Comparison of ENCODE assay signal across 8 cellular contexts in genomic region chr22:35231585-35232084, GRCh38. TPM values are rescaled to one million over a fixed set of nuclear protein-coding genes. Genes with fewer than 3 reads are reported as not detected.
DNase-seq lines count a peak whose midpoint lies in the region; ATAC-seq, FAIRE-seq and TF ChIP-seq lines count a peak whose summit lies in the region.

No MANE protein-coding gene starts in this region.

- no peak overlapping the region for H4K91ac ChIP-seq in H1 (replicated peaks; ENCODE audit: insufficient read length, low read length)

- intact Hi-C loops in CD4-positive, alpha-beta memory T cell (cut with micrococcal nuclease), result no loop called here

- H3K9ac ChIP-seq in H1 (replicated peaks in 1 of 4; ENCODE audit: extremely low read depth in 1 of 4, low read depth in 3 of 4, low read length in 3 of 4), result no peak overlapping the region

- no peak overlapping the region for H3K4me2 ChIP-seq in H1 (ENCODE audit: insufficient read depth in 1 of 2, low read depth in 2 of 2, low read length in 2 of 2)

- TF ChIP-seq POLR2A in H1 (IDR thresholded peaks at IDR 0.05; ENCODE audit: control extremely low read depth in 1 of 2, low read depth in 2 of 2, low read length in 2 of 2), result no peak

- TF ChIP-seq CTCF in HL-60 (IDR thresholded peaks at IDR 0.05; ENCODE audit: insufficient read depth, low read length) (peak; percentile 88), H1 (IDR thresholded peaks at IDR 0.05; ENCODE audit: control extremely low read depth in 1 of 3, insufficient read depth in 1 of 3, low read depth in 1 of 3, low read length in 3 of 3) (peak; percentile 87 to 99 (median 98))

- H3K4me3 Mint-ChIP-seq in CD4-positive, alpha-beta memory T cell, result no peak overlapping the region
- no peak overlapping the region for H3K4me3 Mint-ChIP-seq in activated CD4-positive, alpha-beta memory T cell treated with anti-CD3 and anti-CD28 coated beads, Interleukin-2, amount 10 ng/mL, durations not matched to agents 7 days and 5 days
- H3K4me3 Mint-ChIP-seq in naive B cell, result no peak overlapping the region
- no peak overlapping the region for H3K4me3 Mint-ChIP-seq in stimulated activated effector memory CD8-positive, alpha-beta T cell treated with anti-CD3 and anti-CD28 coated beads, Interleukin-12 subunit alpha, Interleukin-12 subunit beta, amount 100 ng/mL, for 72 hours

- peaks cover 21% of the 10 kb centered on the region in 2 donors for H3K27me3 Mint-ChIP-seq in CD4-positive, alpha-beta memory T cell
- H3K27me3 Mint-ChIP-seq in activated CD4-positive, alpha-beta memory T cell treated with anti-CD3 and anti-CD28 coated beads, Interleukin-2, amount 10 ng/mL, durations not matched to agents 7 days and 5 days, result peaks cover 36% of the 10 kb centered on the region
- peaks cover 35 to 51% (median 38%) of the 10 kb centered on the region in 3 donors for H3K27me3 Mint-ChIP-seq in naive B cell

- H3K23me2 ChIP-seq in H1 (ENCODE audit: low read depth, low read length), result no peaks in the 10 kb centered on the region

- POLR2A ChIA-PET in CD4-positive, alpha-beta memory T cell (lab: Charles Lee; ENCODE audit: partially characterized antibody), result interaction anchor here (0.6 kb wide), 1 partner anchor 1915 kb away, joined by 3 read pairs; no protein-coding TSS in a partner anchor
- POLR2A ChIA-PET in activated CD4-positive, alpha-beta memory T cell treated with anti-CD3 and anti-CD28 coated beads, Interleukin-2, amount 10 ng/mL, durations not matched to agents 7 days and 5 days (lab: Charles Lee), result interaction anchor here (0.8 to 1.6 kb wide), 3 partner anchors 26 to 68 kb away, joined by 3 to 7 read pairs (median 4); partner anchors contain the start of genes HMGXB4 and TOM1
- POLR2A ChIA-PET in H1 (lab: Charles Lee; ENCODE audit: partially characterized antibody), result interaction anchor here (0.6 to 1.1 kb wide), 2 partner anchors 26 to 1486 kb away, joined by 3 read pairs; partner anchors contain the start of gene HMGXB4

- H3K4me1 ChIP-seq in CD4-positive, alpha-beta memory T cell (ENCODE audit: insufficient read depth, low read length), result no peaks in the 10 kb centered on the region
- H3K4me1 ChIP-seq in H1 (replicated peaks in 1 of 4; ENCODE audit: control insufficient read depth in 3 of 4, insufficient read depth in 4 of 4, low read length in 3 of 4), result peaks cover 0 to 3% (median 2%) of the 10 kb centered on the region in 4 experiments; a peak in 2 of 7 replicates

- no peak overlapping the region for H3K18ac ChIP-seq in H1 (ENCODE audit: extremely low read depth, low read length)

- no peak overlapping the region for H2AK5ac ChIP-seq in H1 (ENCODE audit: low read depth, low read length)

- FAIRE-seq in H1 (lab: Jason Lieb, UNC), result peak; percentile 89

- no peak overlapping the region for H3K4ac ChIP-seq in H1 (replicated peaks; ENCODE audit: insufficient read length, low read depth, low read length)

- H3K23ac ChIP-seq in H1 (ENCODE audit: insufficient read length), result no peak overlapping the region

- peaks cover 4 to 15% (median 9%) of the 10 kb centered on the region in 4 donors for H3K4me1 Mint-ChIP-seq in CD4-positive, alpha-beta memory T cell
- peaks cover 4% of the 10 kb centered on the region for H3K4me1 Mint-ChIP-seq in activated CD4-positive, alpha-beta memory T cell treated with anti-CD3 and anti-CD28 coated beads, Interleukin-2, amount 10 ng/mL, durations not matched to agents 7 days and 5 days
- H3K4me1 Mint-ChIP-seq in naive B cell, result peaks cover 0 to 10% (median 6%) of the 10 kb centered on the region in 3 donors
- H3K4me1 Mint-ChIP-seq in stimulated activated effector memory CD8-positive, alpha-beta T cell treated with anti-CD3 and anti-CD28 coated beads, Interleukin-12 subunit alpha, Interleukin-12 subunit beta, amount 100 ng/mL, for 72 hours, result peaks cover 12% of the 10 kb centered on the region

- H2BK20ac ChIP-seq in H1 (ENCODE audit: low read length), result no peak overlapping the region

- H2BK120ac ChIP-seq in H1 (replicated peaks; ENCODE audit: low read depth, low read length), result no peak overlapping the region

- H3K27me3 ChIP-seq in CD4-positive, alpha-beta memory T cell (ENCODE audit: insufficient read depth, low read length), result no peaks in the 10 kb centered on the region
- H3K27me3 ChIP-seq in HL-60 (ENCODE audit: insufficient read depth, poor library complexity, severe bottlenecking), result no peaks in the 10 kb centered on the region
- H3K27me3 ChIP-seq in H1 (replicated peaks in 1 of 4; ENCODE audit: control insufficient read depth in 3 of 4, extremely low read depth in 1 of 4, insufficient read depth in 3 of 4, low read length in 3 of 4), result no peaks in the 10 kb centered on the region; a peak in 1 of 7 replicates

- H2BK15ac ChIP-seq in H1 (ENCODE audit: low read length), result no peak overlapping the region

- H3K79me2 ChIP-seq in H1 (ENCODE audit: control insufficient read depth in 1 of 2, insufficient read depth in 2 of 2, low read length in 2 of 2), result no peaks in the 10 kb centered on the region

- no peak overlapping the region for H3K4me3 ChIP-seq in CD4-positive, alpha-beta memory T cell (ENCODE audit: low read length in 2 of 2)
- H3K4me3 ChIP-seq in HL-60 (replicated peaks; ENCODE audit: insufficient read depth, low read length) (no peak overlapping the region), H1 (ENCODE audit: extremely low read depth in 1 of 4, insufficient read depth in 2 of 4, low read depth in 3 of 4, low read length in 4 of 4) (no peak overlapping the region)

- H3K9me3 ChIP-seq in CD4-positive, alpha-beta memory T cell (ENCODE audit: control insufficient read depth in 1 of 2, low read length in 2 of 2), result no peaks in the 10 kb centered on the region
- no peaks in the 10 kb centered on the region for H3K9me3 ChIP-seq in H1 (ENCODE audit: insufficient read depth in 2 of 2, low read depth in 1 of 2, low read length in 1 of 2)

- no peak overlapping the region for H3K27ac ChIP-seq in CD4-positive, alpha-beta memory T cell (ENCODE audit: low read depth, low read length)
- H3K27ac ChIP-seq in HL-60 (replicated peaks) (no peak overlapping the region), H1 (ENCODE audit: low read depth, low read length) (no peak overlapping the region)

- TF ChIP-seq EP300 in H1 (IDR thresholded peaks at IDR 0.05; ENCODE audit: borderline replicate concordance in 1 of 2, low read depth in 2 of 2, low read length in 2 of 2), result no peak

- no peak overlapping the region for H3K14ac ChIP-seq in H1 (ENCODE audit: insufficient read length)

- no peak overlapping the region for H4K8ac ChIP-seq in H1 (ENCODE audit: extremely low read depth, insufficient read depth, low read length)

- no peak overlapping the region for H2AFZ ChIP-seq in H1 (ENCODE audit: low read length)

- WGBS in H1 (ENCODE audit: extremely low coverage in 1 of 2, insufficient coverage in 1 of 2, insufficient read length in 1 of 2, insufficient replicate concordance in 2 of 2, low coverage in 1 of 2, low lambda C conversion rate in 2 of 2, missing lambda C conversion rate in 1 of 2), 2 experiments, result 22% methylated on average over 7 of the region's 7 CpGs; no CpG with 5 or more reads in 1 of the 2 experiments

- H3K27ac Mint-ChIP-seq in CD4-positive, alpha-beta memory T cell, result no peak overlapping the region
- H3K27ac Mint-ChIP-seq in activated CD4-positive, alpha-beta memory T cell treated with anti-CD3 and anti-CD28 coated beads, Interleukin-2, amount 10 ng/mL, durations not matched to agents 7 days and 5 days, result no peak overlapping the region
- no peak overlapping the region for H3K27ac Mint-ChIP-seq in naive B cell
- no peak overlapping the region for H3K27ac Mint-ChIP-seq in stimulated activated effector memory CD8-positive, alpha-beta T cell treated with anti-CD3 and anti-CD28 coated beads, Interleukin-12 subunit alpha, Interleukin-12 subunit beta, amount 100 ng/mL, for 72 hours

- H2BK5ac ChIP-seq in H1 (ENCODE audit: low read depth, low read length), result no peak overlapping the region

- no peaks in the 10 kb centered on the region for H3K79me1 ChIP-seq in H1 (ENCODE audit: low read depth, low read length)

- no peaks in the 10 kb centered on the region for H4K20me1 ChIP-seq in H1 (replicated peaks in 1 of 2; ENCODE audit: control insufficient read depth in 1 of 2, insufficient read depth in 2 of 2, low read length in 2 of 2)

- peaks cover 0 to 9% (median 3%) of the 10 kb centered on the region in 8 donors for H3K9me3 Mint-ChIP-seq in CD4-positive, alpha-beta memory T cell
- no peaks in the 10 kb centered on the region for H3K9me3 Mint-ChIP-seq in activated CD4-positive, alpha-beta memory T cell treated with anti-CD3 and anti-CD28 coated beads, Interleukin-2, amount 10 ng/mL, durations not matched to agents 7 days and 5 days
- H3K9me3 Mint-ChIP-seq in naive B cell, result peaks cover 6 to 12% (median 11%) of the 10 kb centered on the region in 7 donors
- H3K9me3 Mint-ChIP-seq in stimulated activated effector memory CD8-positive, alpha-beta T cell treated with anti-CD3 and anti-CD28 coated beads, Interleukin-12 subunit alpha, Interleukin-12 subunit beta, amount 100 ng/mL, for 72 hours, result no peaks in the 10 kb centered on the region

- peak; percentile 65 to 81 for ATAC-seq in naive B cell (ENCODE audit: low read depth in 2 of 2)
- ATAC-seq in stimulated activated effector memory CD8-positive, alpha-beta T cell treated with anti-CD3 and anti-CD28 coated beads, Interleukin-12 subunit alpha, Interleukin-12 subunit beta, amount 100 ng/mL, for 72 hours, result peak; percentile 65
- ATAC-seq in HG02938 (IDR thresholded peaks at IDR 0.05; ENCODE audit: unreplicated experiment), result no peak

- no peak overlapping the region for H3K56ac ChIP-seq in H1 (replicated peaks; ENCODE audit: insufficient read length, low read depth, low read length)

- H3K36me3 Mint-ChIP-seq in CD4-positive, alpha-beta memory T cell, result peaks cover 0 to 4% of the 10 kb centered on the region in 2 donors
- no peaks in the 10 kb centered on the region for H3K36me3 Mint-ChIP-seq in activated CD4-positive, alpha-beta memory T cell treated with anti-CD3 and anti-CD28 coated beads, Interleukin-2, amount 10 ng/mL, durations not matched to agents 7 days and 5 days (ENCODE audit: low read depth)
- H3K36me3 Mint-ChIP-seq in naive B cell, result peaks cover 0 to 8% of the 10 kb centered on the region in 2 donors
- H3K36me3 Mint-ChIP-seq in stimulated activated effector memory CD8-positive, alpha-beta T cell treated with anti-CD3 and anti-CD28 coated beads, Interleukin-12 subunit alpha, Interleukin-12 subunit beta, amount 100 ng/mL, for 72 hours, result no peaks in the 10 kb centered on the region

- TF ChIP-seq RAD21 in H1 (IDR thresholded peaks at IDR 0.05 in 1 of 2, conservative IDR thresholded peaks at IDR 0.05 in 1 of 2; ENCODE audit: low read depth in 2 of 2, low read length in 2 of 2), result peak; percentile 93 to 94

- H3K36me3 ChIP-seq in CD4-positive, alpha-beta memory T cell (ENCODE audit: insufficient read depth, low read length), result no peaks in the 10 kb centered on the region
- H3K36me3 ChIP-seq in H1 (ENCODE audit: control insufficient read depth in 2 of 4, insufficient read depth in 4 of 4, low read length in 3 of 4), result no peaks in the 10 kb centered on the region

- no peak overlapping the region for H4K5ac ChIP-seq in H1 (ENCODE audit: insufficient read length, low read depth, low read length)

- H2BK12ac ChIP-seq in H1 (ENCODE audit: low read depth, low read length), result no peak overlapping the region

- CTCF ChIA-PET in CD4-positive, alpha-beta memory T cell (lab: Charles Lee; ENCODE audit: partially characterized antibody), result interaction anchor here (0.5 to 1.6 kb wide), 12 partner anchors 9 to 106 kb away, joined by 3 to 8 read pairs (median 3); partner anchors contain the start of gene TOM1
- CTCF ChIA-PET in activated CD4-positive, alpha-beta memory T cell treated with anti-CD3 and anti-CD28 coated beads, Interleukin-2, amount 10 ng/mL, durations not matched to agents 7 days and 5 days (lab: Charles Lee), result interaction anchor here (0.6 to 1.6 kb wide), 25 partner anchors 9 to 215 kb away, joined by 3 to 12 read pairs (median 4); partner anchors contain the start of genes HMGXB4 and TOM1
- CTCF ChIA-PET in H1 (lab: Charles Lee; ENCODE audit: partially characterized antibody), result interaction anchor here (0.6 to 8.5 kb wide), 34 partner anchors 8 to 1178 kb away, joined by 3 to 87 read pairs (median 4); no protein-coding TSS in a partner anchor

- DNase-seq in CD4-positive, alpha-beta memory T cell, result peak; percentile 64 to 70 (median 65)
- peak; percentile 43 to 74 for DNase-seq in HL-60 (ENCODE audit: low read depth in 1 of 2, low spot score in 1 of 2)
- peak; percentile 81 for DNase-seq in NCI-H82 treated with DMSO at 0.1 percent for 48 hours (lab: John Stamatoyannopoulos, UW; ENCODE audit: unreplicated experiment)
- peak; percentile 75 for DNase-seq in activated CD4-positive, alpha-beta memory T cell treated with anti-CD3 and anti-CD28 coated beads, Interleukin-2, amount 10 ng/mL, durations not matched to agents 7 days and 5 days
- peak; percentile 68 to 91 for DNase-seq in H1 (ENCODE audit: low read depth in 1 of 2, low spot score in 2 of 2)
- DNase-seq in naive B cell, result peak; percentile 44
- DNase-seq in stimulated activated effector memory CD8-positive, alpha-beta T cell treated with anti-CD3 and anti-CD28 coated beads, Interleukin-12 subunit alpha, Interleukin-12 subunit beta, amount 100 ng/mL, for 72 hours (ENCODE audit: low spot score in 2 of 2), result peak; percentile 51 to 79

RNA-seq across cellular contexts. Expression of gene HMGXB4, which starts 25.7 kb away (rescaled TPM):
- total RNA-seq in CD4-positive, alpha-beta memory T cell, result 10 to 100 TPM; 22.1 to 25.3 TPM
- 10 to 100 TPM in 1 of 2 donors, 1 to 10 TPM in 1; 8.7 to 13.0 TPM for polyA plus RNA-seq in CD4-positive, alpha-beta memory T cell
- 10 to 100 TPM; 32.5 to 36.6 TPM for total RNA-seq in activated CD4-positive, alpha-beta memory T cell treated with anti-CD3 and anti-CD28 coated beads, Interleukin-2, amount 10 ng/mL, durations not matched to agents 7 days and 5 days
- 38.3 and 41.3 TPM in 2 replicates for total RNA-seq in H1 (2021; fragmentation: NEBNext Ultra II Directional; extraction: Animal tissue kit (Norgen Biotek cat#: 25700))
- polyA plus RNA-seq in H1 (2011; rRNA removed) (12.7 and 20.9 TPM in 2 replicates), naive B cell (ENCODE audit: low read depth in 6 of 6) (10 to 100 TPM; 12.1 to 20.9 (median 16.5) TPM)
- polyA plus RNA-seq in H1 (2011; cell fraction: cytosol; rRNA removed), result 25.6 TPM
- polyA plus RNA-seq in H1 (2011; cell fraction: nucleus; rRNA removed), result 17.6 TPM
- 23.8 to 34.3 TPM (median 24.8 TPM) in 4 replicates for polyA plus RNA-seq in H1 (2012, experiment 1 of 2)
- polyA plus RNA-seq in H1 (2012, experiment 2 of 2), result 2.9 TPM
- polyA plus RNA-seq in H1 (2013, experiment 1 of 2), result 31.9 TPM
- 32.0 TPM for polyA plus RNA-seq in H1 (2013, experiment 2 of 2)
- 41.4 and 49.8 TPM in 2 replicates for polyA minus RNA-seq in H1 (2011; rRNA and poly(A)+ RNA removed)
- polyA minus RNA-seq in H1 (2011; cell fraction: cytosol; rRNA and poly(A)+ RNA removed), result 17.2 TPM
- 74.6 TPM for polyA minus RNA-seq in H1 (2011; cell fraction: nucleus; rRNA and poly(A)+ RNA removed)
